Comparison of ENCODE assay signal across 21 cellular contexts in genomic region chr5:180034564-180034963, GRCh38. TPM values are rescaled to one million over a fixed set of nuclear protein-coding genes. Genes with fewer than 3 reads are reported as not detected.
DNase-seq lines count a peak whose midpoint lies in the region; ATAC-seq, FAIRE-seq and TF ChIP-seq lines count a peak whose summit lies in the region.
"Had no signal": no experiment of that assay in that cellular context is flagged by ENCODE, and none has a peak within 500 bp of the region (broad histone marks: within the 10 kb centered on the region; RNA-seq: fewer than 3 reads in every experiment).

No MANE protein-coding gene starts in this region.

- H3K9me3 ChIP-seq in K562 (replicated peaks; ENCODE audit: control insufficient read depth, insufficient read depth, low read depth, low read length) (peaks cover 9% of the 10 kb centered on the region), ascending aorta (peaks cover 0 to 21% of the 10 kb centered on the region in 2 donors)

- CTCF ChIA-PET in K562 (lab: Yijun Ruan, JAX; ENCODE audit: low intra/inter-chr PET ratio), result no interaction called here

- 100% methylated on average over 2 of the region's 2 CpGs for WGBS in K562 (ENCODE audit: insufficient coverage, low coverage, missing lambda C conversion rate)

- POLR2A ChIA-PET in K562 (lab: Yijun Ruan, JAX), result no interaction called here

- no peaks in the 10 kb centered on the region for H3K27me3 ChIP-seq in K562 (ENCODE audit: control insufficient read depth in 2 of 2, insufficient read depth in 2 of 2, low read length in 2 of 2)
- H3K27me3 ChIP-seq in ascending aorta, result no peaks in the 10 kb centered on the region
- H3K27me3 ChIP-seq: esophagus squamous epithelium, spleen, tibial artery had no signal

- in situ Hi-C loops in K562 (cut with MboI), result no loop called here

- no peak overlapping the region for H3K4me3 ChIP-seq in K562
- no peak overlapping the region for H3K4me3 ChIP-seq in ascending aorta
- H3K4me3 ChIP-seq: esophagus squamous epithelium, GM23338, SK-N-MC, spleen, tibial artery had no signal

- H3K36me3 ChIP-seq in K562 (ENCODE audit: control insufficient read depth, insufficient read depth, low read length), result peaks cover 11% of the 10 kb centered on the region
- peaks cover 16 to 39% of the 10 kb centered on the region in 2 donors for H3K36me3 ChIP-seq in ascending aorta

- H3K79me2 ChIP-seq in K562 (ENCODE audit: control insufficient read depth, insufficient read depth, low read length), result no peaks in the 10 kb centered on the region

- H3K9me1 ChIP-seq in K562 (ENCODE audit: control insufficient read depth, insufficient read depth, low read length), result no peaks in the 10 kb centered on the region

- FAIRE-seq in K562 (lab: Jason Lieb, UNC), result no peak

- H4K20me1 ChIP-seq in K562 (replicated peaks; ENCODE audit: control insufficient read depth, insufficient read depth, low read length), result no peaks in the 10 kb centered on the region

- no peaks in the 10 kb centered on the region for H3K4me1 ChIP-seq in K562 (replicated peaks in 1 of 2; ENCODE audit: control insufficient read depth in 2 of 2, insufficient read depth in 2 of 2, low read length in 2 of 2)
- H3K4me1 ChIP-seq in ascending aorta, result no peaks in the 10 kb centered on the region
- H3K4me1 ChIP-seq: esophagus squamous epithelium, spleen had no signal

- TF ChIP-seq CTCF in K562 (IDR thresholded peaks at IDR 0.05 in 2 of 3, conservative IDR thresholded peaks at IDR 0.05 in 1 of 3; ENCODE audit: insufficient read depth in 2 of 3, low read depth in 1 of 3, low read length in 3 of 3), result no peak
- no peak for TF ChIP-seq CTCF in ascending aorta (IDR thresholded peaks at IDR 0.05)

- TF ChIP-seq RAD21 in K562 (CRISPR knock-in tag; conservative IDR thresholded peaks at IDR 0.05 in 1 of 2, IDR thresholded peaks at IDR 0.05 in 1 of 2), result no peak

- BruUV-seq in K562 (replicated peaks; lab: Mats Ljungman, UMichigan), result no TSS peak

- H3K9ac ChIP-seq in K562 (ENCODE audit: insufficient read depth in 1 of 2, low read depth in 2 of 2, low read length in 2 of 2), result no peak overlapping the region

- intact Hi-C loops in K562 (cut with micrococcal nuclease), result no loop called here
- intact Hi-C loops in ascending aorta (cut with DNase I), result no loop called here

- H2AFZ ChIP-seq in K562 (ENCODE audit: low read depth, low read length), result no peak overlapping the region
- H2AFZ ChIP-seq: GM23338 had no signal

- no peak for TF ChIP-seq EP300 in K562 (IDR thresholded peaks at IDR 0.05; ENCODE audit: low read length)

- H3K4me2 ChIP-seq in K562 (ENCODE audit: insufficient read depth, low read length), result no peak overlapping the region
- H3K4me2 ChIP-seq: GM23338 had no signal

- H3K27ac ChIP-seq in K562 (ENCODE audit: extremely low read depth, low read depth, low read length) (no peak overlapping the region), ascending aorta (no peak overlapping the region)
- H3K27ac ChIP-seq: C4-2B, esophagus squamous epithelium, SK-N-MC, spleen, tibial artery had no signal

- no peak for TF ChIP-seq POLR2A in K562 (conservative IDR thresholded peaks at IDR 0.05)

- ATAC-seq in K562, result no peak
- no peak for ATAC-seq in activated CD4-positive, CD25-positive, alpha-beta regulatory T cell treated with anti-CD3 and anti-CD28 coated beads, Interleukin-2, amount 50 U/mL, for 24 hours
- ATAC-seq: activated T-cell treated with anti-CD3 and anti-CD28 coated beads, Interleukin-2, amount 50 U/mL, for 72 hours; GM23338 had no signal

- DNase-seq in A172 (ENCODE audit: low spot score), result peak; percentile 57
- peak; percentile 61 for DNase-seq in LHCN-M2 (ENCODE audit: low read depth)
- no peak for DNase-seq in K562 (ENCODE audit: extremely low read depth in 1 of 4, low spot score in 3 of 4)
- DNase-seq in glomerular visceral epithelial cell (ENCODE audit: extremely low spot score), result peak; percentile 56
- no peak for DNase-seq in NCI-H345 (lab: John Stamatoyannopoulos, UW)
- DNase-seq in NCI-H748 treated with DMSO at 0.1 percent for 48 hours (lab: John Stamatoyannopoulos, UW), result no peak
- no peak for DNase-seq in ascending aorta (ENCODE audit: low spot score in 2 of 2)
- DNase-seq: activated CD8-positive, alpha-beta memory T cell treated with anti-CD3 and anti-CD28 coated beads for 24 hours; activated T-cell treated with anti-CD3 and anti-CD28 coated beads, Interleukin-2, amount 50 U/mL, for 72 hours; dermis blood vessel endothelial cell; esophagus squamous epithelium; kidney glomerular epithelial cell; mesendoderm; NCI-H1105; NCI-H82; spleen; tibial artery had no signal

TF ChIP-seq in K562, 482 proteins besides CTCF, POLR2A, EP300 and RAD21 (continues in another document):
- TF ChIP-seq KAT2B (IDR thresholded peaks at IDR 0.05; ENCODE audit: low read depth, low read length) (no peak), JUN (IDR thresholded peaks at IDR 0.05; ENCODE audit: borderline replicate concordance, low read depth, low read length) (peak; percentile 52; the same call in 1 of the 2 replicates), JUN (CRISPR knock-in tag; IDR thresholded peaks at IDR 0.05; ENCODE audit: borderline replicate concordance) (no peak), CC2D1A (IDR thresholded peaks at IDR 0.05) (no peak), ZNF184 (CRISPR knock-in tag; IDR thresholded peaks at IDR 0.05) (no peak), TAL1 (IDR thresholded peaks at IDR 0.05) (no peak), ZNF121 (CRISPR knock-in tag; conservative IDR thresholded peaks at IDR 0.05) (no peak), TRIM24 (IDR thresholded peaks at IDR 0.05) (peak in 1 of 2 experiments; percentile 20; a peak in 1 of 4 replicates), PBX2 (CRISPR knock-in tag; IDR thresholded peaks at IDR 0.05; ENCODE audit: low read depth) (no peak), PBX2 (tag; conservative IDR thresholded peaks at IDR 0.05; ENCODE audit: low read depth) (no peak), ZNF586 (CRISPR knock-in tag; conservative IDR thresholded peaks at IDR 0.05) (no peak), CTBP1 (IDR thresholded peaks at IDR 0.05; ENCODE audit: borderline replicate concordance) (no peak)

RNA-seq across cellular contexts. Expression of gene RNF130, which starts 37.0 kb away (rescaled TPM):
- 99.2 and 99.7 TPM in 2 replicates for total RNA-seq in A172 (2014; rRNA removed; shearing (Covaris generic))
- total RNA-seq in LHCN-M2 (2014; rRNA removed) (28.1 and 30.0 TPM in 2 replicates), K562 (2014; rRNA removed) (25.7 and 28.0 TPM in 2 replicates), K562 (2014; rRNA removed; fragmentation: Illumina TruSeq; extraction: Trizol) (24.0 and 26.2 TPM in 2 replicates), K562 (2015; rRNA removed; fragmentation: Illumina TruSeq; extraction: Trizol) (39.4 and 39.5 TPM in 2 replicates), K562 (2021) (30.0 and 32.2 TPM in 2 replicates), ascending aorta (86.7 TPM)
- 18.0 TPM for polyA plus RNA-seq in LHCN-M2 (2012)
- total RNA-seq in K562 (2011; cell fraction: chromatin; rRNA removed; ENCODE audit: low replicate concordance), result 19.1 and 19.5 TPM in 2 replicates
- total RNA-seq in K562 (2011; cell fraction: nucleolus; rRNA removed), result 12.8 and 17.0 TPM in 2 replicates
- total RNA-seq in K562 (2011; cell fraction: nucleoplasm; rRNA removed), result 23.6 and 30.7 TPM in 2 replicates
- polyA plus RNA-seq in K562 (2011; rRNA removed) (29.0 and 31.4 TPM in 2 replicates), K562 (2014; fragmentation: Illumina TruSeq; extraction: Trizol) (23.2 and 30.9 TPM in 2 replicates), K562 (2014; fragmentation: Nextera tagmentation; extraction: Ambion mirVana) (1 to 10 TPM; 5.8 to 6.8 TPM), K562 (2014; rRNA removed) (26.7 and 27.1 TPM in 2 replicates)
- polyA plus RNA-seq in K562 (2011; cell fraction: cytosol; rRNA removed), result 24.5 and 27.9 TPM in 2 replicates
- polyA plus RNA-seq in K562 (2011; cell fraction: nucleus; rRNA removed), result 14.2 and 19.3 TPM in 2 replicates
- 31.0 and 76.8 TPM in 2 replicates for polyA plus RNA-seq in K562 (2012)
- 24.2 and 25.4 TPM in 2 replicates for polyA minus RNA-seq in K562 (2011; rRNA and poly(A)+ RNA removed)
- 11.7 and 14.7 TPM in 2 replicates for polyA minus RNA-seq in K562 (2011; cell fraction: cytosol; rRNA and poly(A)+ RNA removed)
- 10.0 and 13.7 TPM in 2 replicates for polyA minus RNA-seq in K562 (2011; cell fraction: nucleus; rRNA and poly(A)+ RNA removed)

Comparison
In these comparisons a context has a peak if more than half of its experiments do, and no peak if none do; other contexts are left out.
1. DNase-seq: peak in A172 (single experiment), LHCN-M2 (single experiment) and glomerular visceral epithelial cell (single experiment); none in K562 (0 of 4), NCI-H345 (single experiment), NCI-H748 treated with DMSO at 0.1 percent for 48 hours (single experiment) and ascending aorta (0 of 2).